Comparison of ENCODE assay signal across 8 cellular contexts in the genomic region with DNA sequence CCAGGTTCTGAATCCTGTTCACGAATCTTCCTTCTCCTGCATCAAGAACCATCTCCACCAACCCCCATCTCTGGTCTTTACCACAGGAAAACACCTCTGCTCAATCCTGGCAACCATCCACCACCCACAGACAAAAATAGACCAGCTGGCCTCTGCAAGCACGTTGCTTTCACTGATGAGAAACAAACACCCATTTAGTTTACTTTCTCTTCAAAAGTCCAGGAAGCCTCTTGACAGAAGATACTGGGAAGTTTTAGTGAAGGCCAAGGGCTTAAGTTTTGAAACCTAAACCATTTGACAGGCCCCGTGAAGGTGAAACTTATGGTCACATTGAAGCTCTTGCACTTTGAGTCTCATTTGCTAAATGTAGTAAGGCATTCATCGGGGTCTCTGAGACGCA.
DNase-seq lines count a peak whose midpoint lies in the region; ATAC-seq, FAIRE-seq and TF ChIP-seq lines count a peak whose summit lies in the region.

No MANE protein-coding gene starts in this region.

- BruUV-seq in HepG2 (replicated peaks; lab: Mats Ljungman, UMichigan), result no TSS peak

- WGBS in liver, result 53% methylated on average over 5 of the region's 5 CpGs
- 65% methylated on average over 5 of the region's 5 CpGs for WGBS in HepG2 (ENCODE audit: low lambda C conversion rate)

- POLR2A ChIA-PET in HepG2 (lab: Yijun Ruan, JAX), result no interaction called here

- H3K36me3 ChIP-seq in liver (ENCODE audit: control insufficient read depth in 4 of 4, insufficient read depth in 3 of 4, low read depth in 1 of 4, low read length in 3 of 4), result no peaks in the 10 kb centered on the region
- no peaks in the 10 kb centered on the region for H3K36me3 ChIP-seq in HepG2 (replicated peaks in 1 of 2; ENCODE audit: control insufficient read depth in 1 of 2, insufficient read depth in 2 of 2, low read length in 2 of 2)

- in situ Hi-C loops in HepG2 (cut with HindIII; ENCODE audit: extremely low pct_ligation_motif_present, low pct_unique_long_range_greater_than_20kb), result no loop called here

- H3K9ac ChIP-seq in liver (ENCODE audit: low read depth in 1 of 2, low read length in 2 of 2) (no peak overlapping the region), HepG2 (ENCODE audit: insufficient read depth, low read depth, low read length) (no peak overlapping the region)

- no peaks in the 10 kb centered on the region for H3K9me3 ChIP-seq in liver (ENCODE audit: control insufficient read depth in 4 of 4, low read length in 3 of 4)
- H3K9me3 ChIP-seq in HepG2 (ENCODE audit: low read length), result no peaks in the 10 kb centered on the region

- TF ChIP-seq POLR2A in HepG2 (IDR thresholded peaks at IDR 0.05; ENCODE audit: insufficient read depth in 1 of 2, low read depth in 2 of 2, low read length in 2 of 2), result no peak

- intact Hi-C loops in HepG2 (cut with micrococcal nuclease; ENCODE audit: unreplicated experiment), result no loop called here

- no peak overlapping the region for H3K4me3 ChIP-seq in liver (ENCODE audit: low read depth in 1 of 3, low read length in 3 of 3)
- no peak overlapping the region for H3K4me3 ChIP-seq in HepG2 (replicated peaks in 1 of 3; ENCODE audit: insufficient read depth in 1 of 3, low read depth in 2 of 3, low read length in 3 of 3)

- no peak overlapping the region for H3K4me2 ChIP-seq in HepG2 (ENCODE audit: low read depth, low read length)

- H3K27me3 ChIP-seq in liver (ENCODE audit: control insufficient read depth in 4 of 4, insufficient read depth in 4 of 4, low read length in 3 of 4) (no peaks in the 10 kb centered on the region), HepG2 (ENCODE audit: control insufficient read depth in 1 of 2, insufficient read depth in 2 of 2, low read length in 2 of 2) (no peaks in the 10 kb centered on the region; a peak in 1 of 5 replicates)

- TF ChIP-seq CTCF in liver (IDR thresholded peaks at IDR 0.05; ENCODE audit: low read depth, low read length, missing input control) (no peak), HepG2 (CRISPR knock-in tag; IDR thresholded peaks at IDR 0.05) (no peak)

- H3K27ac ChIP-seq in liver (ENCODE audit: low read depth in 1 of 2, low read length in 2 of 2) (peak overlapping the region; percentile 57 to 59), HepG2 (ENCODE audit: extremely low read length, insufficient read depth, low read length) (no peak overlapping the region)

- no peaks in the 10 kb centered on the region for H3K79me2 ChIP-seq in HepG2 (ENCODE audit: insufficient read depth, low read length)

- no peak for TF ChIP-seq EP300 in HepG2 (IDR thresholded peaks at IDR 0.05; ENCODE audit: low read depth in 2 of 2, low read length in 2 of 2)
- TF ChIP-seq EP300 in HepG2 (CRISPR knock-in tag; IDR thresholded peaks at IDR 0.05; ENCODE audit: borderline replicate concordance), result no peak

- H2AFZ ChIP-seq in HepG2 (ENCODE audit: low read length), result no peak overlapping the region

- H3K4me1 ChIP-seq in liver (ENCODE audit: control insufficient read depth in 4 of 4, insufficient read depth in 4 of 4, low read length in 3 of 4), result peaks cover 3 to 28% (median 14%) of the 10 kb centered on the region in 4 donors
- peaks cover 22% of the 10 kb centered on the region for H3K4me1 ChIP-seq in HepG2 (ENCODE audit: insufficient read depth, low read length)

- H4K20me1 ChIP-seq in HepG2 (ENCODE audit: insufficient read depth, low read length), result no peaks in the 10 kb centered on the region

- DNase-seq in HepG2 (ENCODE audit: low spot score) (no peak), UCSD-AML1 (lab: John Stamatoyannopoulos, UW; ENCODE audit: unreplicated experiment) (peak; percentile 28), NCI-H524 (lab: John Stamatoyannopoulos, UW) (no peak), retina (no peak)

- ATAC-seq in HepG2 (no peak), HG03066 (IDR thresholded peaks at IDR 0.05; ENCODE audit: low read depth, unreplicated experiment) (peak; percentile 52), HG03469 (IDR thresholded peaks at IDR 0.05; ENCODE audit: unreplicated experiment) (no peak)

- CTCF ChIA-PET in HepG2 (lab: Yijun Ruan, JAX; ENCODE audit: low intra/inter-chr PET ratio, low total read pairs), result no interaction called here

- TF ChIP-seq RAD21 in liver (IDR thresholded peaks at IDR 0.05) (peak; percentile 18 to 31), HepG2 (CRISPR knock-in tag; IDR thresholded peaks at IDR 0.05) (no peak)

- FAIRE-seq in HepG2 (lab: Jason Lieb, UNC) (no peak), islet of Langerhans (lab: Jason Lieb, UNC) (peak; percentile 79)

TF ChIP-seq in liver, 16 proteins besides CTCF, POLR2A, EP300 and RAD21:
- no peak for TF ChIP-seq EGR1 (IDR thresholded peaks at IDR 0.05; ENCODE audit: low read depth in 2 of 2)
- TF ChIP-seq FOXA2 (IDR thresholded peaks at IDR 0.05), result peak; percentile 3
- no peak for TF ChIP-seq SP1 (IDR thresholded peaks at IDR 0.05)
- no peak for TF ChIP-seq TAF1 (conservative IDR thresholded peaks at IDR 0.05)
- TF ChIP-seq RXRA (IDR thresholded peaks at IDR 0.05), result peak in 1 of 2 donors; percentile 49
- no peak for TF ChIP-seq FOXA1 (IDR thresholded peaks at IDR 0.05)
- TF ChIP-seq, protein P1, sequence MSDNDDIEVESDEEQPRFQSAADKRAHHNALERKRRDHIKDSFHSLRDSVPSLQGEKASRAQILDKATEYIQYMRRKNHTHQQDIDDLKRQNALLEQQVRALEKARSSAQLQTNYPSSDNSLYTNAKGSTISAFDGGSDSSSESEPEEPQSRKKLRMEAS (IDR thresholded peaks at IDR 0.05), result peak; percentile 51
- TF ChIP-seq ZBTB33 (IDR thresholded peaks at IDR 0.05), result no peak
- no peak for TF ChIP-seq ATF3 (IDR thresholded peaks at IDR 0.05)
- TF ChIP-seq HNF4A (conservative IDR thresholded peaks at IDR 0.05), result peak; percentile 19 to 39

TF ChIP-seq in HepG2, 621 proteins besides CTCF, POLR2A, EP300 and RAD21:
- TF ChIP-seq DNMT3B (CRISPR knock-in tag; conservative IDR thresholded peaks at IDR 0.05), result no peak
